Comparison of ENCODE assay signal across 13 cellular contexts in genomic region chr6:2432258-2432657, GRCh38.
DNase-seq lines count a peak whose midpoint lies in the region; ATAC-seq and TF ChIP-seq lines count a peak whose summit lies in the region.
"Had no signal": no experiment of that assay in that cellular context is flagged by ENCODE, and none has a peak within 500 bp of the region (broad histone marks: within the 10 kb centered on the region; RNA-seq: fewer than 3 reads in every experiment).

No MANE protein-coding gene starts in this region.

- CTCF ChIA-PET in RWPE1 (lab: Yijun Ruan, JAX) = no interaction called here

- H3K9me3 ChIP-seq in fibroblast of lung (ENCODE audit: control insufficient read depth, insufficient read depth, low read depth, low read length) = no peaks in the 10 kb centered on the region
- H3K9me3 ChIP-seq: sigmoid colon had no signal

- no peak overlapping the region for H3K27ac ChIP-seq in RWPE1
- peak overlapping the region; percentile 31 for H3K27ac ChIP-seq in fibroblast of lung (ENCODE audit: insufficient read depth, low read length)
- H3K27ac ChIP-seq: sigmoid colon had no signal

- no peak for TF ChIP-seq CTCF in RWPE1 (conservative IDR thresholded peaks at IDR 0.05; ENCODE audit: low read depth)
- no peak for TF ChIP-seq CTCF in fibroblast of lung (conservative IDR thresholded peaks at IDR 0.05 in 1 of 2, IDR thresholded peaks at IDR 0.05 in 1 of 2; ENCODE audit: low read depth in 1 of 2, low read length in 2 of 2)
- TF ChIP-seq CTCF in retinal pigment epithelial cell (conservative IDR thresholded peaks at IDR 0.05; ENCODE audit: low read depth, low read length) = no peak

- ATAC-seq in HG02840 (IDR thresholded peaks at IDR 0.05; ENCODE audit: low FRiP score, unreplicated experiment) (no peak), HG02588 (IDR thresholded peaks at IDR 0.05; ENCODE audit: unreplicated experiment) (no peak)
- ATAC-seq: Panc1 had no signal

- no peaks in the 10 kb centered on the region for H3K36me3 ChIP-seq in fibroblast of lung (ENCODE audit: control insufficient read depth, insufficient read depth, low read length)
- H3K36me3 ChIP-seq: sigmoid colon had no signal

- POLR2A ChIA-PET in RWPE1 (lab: Yijun Ruan, JAX; ENCODE audit: low non-redundant PET) = no interaction called here

- peaks cover 8% of the 10 kb centered on the region for H3K4me1 ChIP-seq in fibroblast of lung (ENCODE audit: control insufficient read depth, extremely low read depth, insufficient read depth, low read length)

- H4K20me1 ChIP-seq in fibroblast of lung (ENCODE audit: control insufficient read depth, extremely low read depth, insufficient read depth, low read length) = no peaks in the 10 kb centered on the region

- DNase-seq in GM04503 (ENCODE audit: low read depth) (peak; percentile 89), RWPE1 (ENCODE audit: low spot score) (peak; percentile 80), fibroblast of lung (ENCODE audit: low read depth in 2 of 2) (peak; percentile 87 to 97), retinal pigment epithelial cell (ENCODE audit: low read depth) (peak; percentile 34), GM19238 (ENCODE audit: insufficient read length, low spot score) (no peak), CD1c-positive myeloid dendritic cell (ENCODE audit: extremely low spot score) (no peak)
- DNase-seq: cerebellar nuclear complex, DND-41, KG1, sigmoid colon had no signal

- no peaks in the 10 kb centered on the region for H3K27me3 ChIP-seq in fibroblast of lung (ENCODE audit: control insufficient read depth, insufficient read depth, low read length)
- H3K27me3 ChIP-seq: sigmoid colon had no signal

- H3K79me2 ChIP-seq in fibroblast of lung (ENCODE audit: control insufficient read depth, insufficient read depth, low read length) = no peaks in the 10 kb centered on the region

- no peak overlapping the region for H3K4me3 ChIP-seq in fibroblast of lung (replicated peaks in 1 of 4; ENCODE audit: control extremely low read depth in 1 of 4, insufficient read depth in 1 of 4, low read depth in 3 of 4, low read length in 4 of 4)
- no peak overlapping the region for H3K4me3 ChIP-seq in retinal pigment epithelial cell (ENCODE audit: low read length)
- H3K4me3 ChIP-seq: sigmoid colon had no signal

- no peak overlapping the region for H3K4me2 ChIP-seq in fibroblast of lung (ENCODE audit: extremely low read depth, insufficient read depth, low read length)

- H3K9ac ChIP-seq in fibroblast of lung (ENCODE audit: insufficient read depth, low read length) = no peak overlapping the region

- peak overlapping the region; percentile 43 for H2AFZ ChIP-seq in fibroblast of lung (ENCODE audit: low read length)

Comparison
In these comparisons a context has a peak if more than half of its experiments do, and no peak if none do; other contexts are left out.
1. DNase-seq: peak in GM04503 (single experiment), RWPE1 (single experiment), fibroblast of lung (2 of 2) and retinal pigment epithelial cell (single experiment); none in GM19238 (single experiment) and CD1c-positive myeloid dendritic cell (single experiment).